ENCODE assay signal across 22 cellular contexts in genomic region chr9:77469515-77470197, GRCh38.
DNase-seq lines count a peak whose midpoint lies in the region; ATAC-seq and TF ChIP-seq lines count a peak whose summit lies in the region.
"Had no signal": no experiment of that assay in that cellular context is flagged by ENCODE, and none has a peak within 500 bp of the region (broad histone marks: within the 10 kb centered on the region; RNA-seq: fewer than 3 reads in every experiment).

No MANE protein-coding gene starts in this region.

- ATAC-seq in SK-N-SH treated with all-trans-retinoic acid at 6 μM for 48 hours (peak; percentile 86), GM21423 (IDR thresholded peaks at IDR 0.05; ENCODE audit: unreplicated experiment) (no peak)
- ATAC-seq in activated CD4-positive, CD25-positive, alpha-beta regulatory T cell treated with anti-CD3 and anti-CD28 coated beads, Interleukin-2, amount 50 U/mL, for 24 hours: no peak
- ATAC-seq: activated naive CD4-positive, alpha-beta T cell treated with anti-CD3 and anti-CD28 coated beads, Interleukin-2, amount 50 U/mL, for 72 hours; HCT116; heart right ventricle; Panc1; right lobe of liver; stimulated activated naive B cell treated with anti-CD40 and anti-IgM and Interleukin-4, amounts not matched to agents 10 μg/mL and 1 μg/mL and 100 μg/mL, for 72 hours had no signal

- DNase-seq in EL: peak; percentile 55
- DNase-seq in fibroblast of peridontal ligament (ENCODE audit: extremely low read depth): peak; percentile 57
- DNase-seq in renal cortical epithelial cell (ENCODE audit: low read depth): peak; percentile 76
- DNase-seq in NCI-H2081 (lab: John Stamatoyannopoulos, UW): no peak
- no peak for DNase-seq in activated CD8-positive, alpha-beta memory T cell treated with anti-CD3 and anti-CD28 coated beads for 24 hours
- DNase-seq: activated B cell treated with CpG ODN at 0.5 μM for 24 hours; activated CD4-positive, alpha-beta memory T cell treated with anti-CD3 and anti-CD28 coated beads for 36 hours; DMS79; heart right ventricle; Kasumi-1; left cardiac atrium; mesenchymal stem cell; NCI-H187 treated with DMSO at 0.1 percent for 48 hours; NCI-H524 treated with DMSO at 0.1 percent for 48 hours; right lobe of liver; stimulated activated naive B cell treated with anti-CD40 and anti-IgM and Interleukin-4, amounts not matched to agents 10 μg/mL and 1 μg/mL and 100 μg/mL, for 72 hours had no signal

TF ChIP-seq in SK-N-SH treated with all-trans-retinoic acid at 6 μM for 48 hours, 23 proteins besides CTCF, POLR2A, EP300 and RAD21:
- TF ChIP-seq ISL1 (CRISPR knock-in tag; IDR thresholded peaks at IDR 0.05) (peak; percentile 93), ZFP30 (CRISPR knock-in tag; IDR thresholded peaks at IDR 0.05) (no peak), TCF4 (CRISPR knock-in tag; IDR thresholded peaks at IDR 0.05; ENCODE audit: borderline replicate concordance) (no peak), CSDC2 (CRISPR knock-in tag; IDR thresholded peaks at IDR 0.05) (0 out of 2 replicates have a peak, but pooled peaks have one; percentile 52), BACH2 (CRISPR knock-in tag; IDR thresholded peaks at IDR 0.05; ENCODE audit: borderline replicate concordance) (no peak), ZC3H10 (CRISPR knock-in tag; IDR thresholded peaks at IDR 0.05) (no peak), OSR1 (CRISPR knock-in tag; IDR thresholded peaks at IDR 0.05) (no peak), CSRNP3 (CRISPR knock-in tag; IDR thresholded peaks at IDR 0.05) (no peak), CREB5 (CRISPR knock-in tag; IDR thresholded peaks at IDR 0.05; ENCODE audit: low read depth) (peak; percentile 97), PPARA (CRISPR knock-in tag; IDR thresholded peaks at IDR 0.05; ENCODE audit: borderline replicate concordance) (no peak), SNAI2 (CRISPR knock-in tag; IDR thresholded peaks at IDR 0.05) (0 out of 2 replicates have a peak, but pooled peaks have one; percentile 41), ESRRG (CRISPR knock-in tag; IDR thresholded peaks at IDR 0.05) (no peak), ZFP3 (CRISPR knock-in tag; IDR thresholded peaks at IDR 0.05) (peak; percentile 65), RARB (CRISPR knock-in tag; IDR thresholded peaks at IDR 0.05) (no peak), ZNF70 (CRISPR knock-in tag; IDR thresholded peaks at IDR 0.05) (no peak), PATZ1 (CRISPR knock-in tag; IDR thresholded peaks at IDR 0.05; ENCODE audit: borderline replicate concordance) (no peak), TOX (CRISPR knock-in tag; IDR thresholded peaks at IDR 0.05; ENCODE audit: borderline replicate concordance) (no peak), ZNF565 (CRISPR knock-in tag; conservative IDR thresholded peaks at IDR 0.05; ENCODE audit: low read depth) (no peak), GLIS3 (CRISPR knock-in tag; IDR thresholded peaks at IDR 0.05) (no peak), ARNTL (CRISPR knock-in tag; IDR thresholded peaks at IDR 0.05; ENCODE audit: borderline replicate concordance, low read depth) (no peak), TSHZ2 (CRISPR knock-in tag; IDR thresholded peaks at IDR 0.05) (no peak), POU6F1 (CRISPR knock-in tag; IDR thresholded peaks at IDR 0.05; ENCODE audit: borderline replicate concordance, low read depth) (peak; percentile 73; the same call in 1 of the 2 replicates), ZNF8 (CRISPR knock-in tag; IDR thresholded peaks at IDR 0.05) (no peak)

Comparison
In these comparisons a context has a peak if more than half of its experiments do, and no peak if none do; other contexts are left out.
1. DNase-seq: peak in EL (single experiment), fibroblast of peridontal ligament (single experiment) and renal cortical epithelial cell (single experiment); none in NCI-H2081 (0 of 2) and activated CD8-positive, alpha-beta memory T cell treated with anti-CD3 and anti-CD28 coated beads for 24 hours (single experiment).